In the genomic region with DNA sequence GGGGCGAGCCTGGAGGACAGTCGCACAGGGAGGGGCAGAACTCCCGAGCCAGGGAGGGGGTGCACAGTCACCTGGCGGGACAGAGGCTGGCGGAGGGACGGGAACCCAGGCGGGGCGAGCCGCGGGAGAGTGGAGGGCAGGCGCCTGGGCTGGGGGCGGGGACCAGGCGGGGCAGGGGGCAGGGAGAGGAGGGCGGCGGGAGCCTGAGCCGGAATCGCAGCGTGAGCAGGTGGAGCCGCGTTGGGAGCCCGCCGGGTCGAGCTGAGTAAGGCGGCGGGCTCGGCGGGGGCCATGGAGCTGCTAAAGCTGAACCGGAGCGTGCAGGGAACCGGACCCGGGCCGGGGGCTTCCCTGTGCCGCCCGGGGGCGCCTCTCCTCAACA, we compare ENCODE assay signal across 9 cellular contexts. TPM values are rescaled to one million over a fixed set of nuclear protein-coding genes. Genes with fewer than 3 reads are reported as not detected.
DNase-seq lines count a peak whose midpoint lies in the region; ATAC-seq, FAIRE-seq and TF ChIP-seq lines count a peak whose summit lies in the region.
"Had no signal": no experiment of that assay in that cellular context is flagged by ENCODE, and none has a peak within 500 bp of the region (broad histone marks: within the 10 kb centered on the region; RNA-seq: fewer than 3 reads in every experiment).

A gene (plus strand): TSS at position 201 of the 382 bp plus-strand sequence. CDS start 91 bp downstream, at position 292.

- no peaks in the 10 kb centered on the region for H3K36me3 Mint-ChIP-seq in MCF 10A (ENCODE audit: insufficient read depth, unreplicated experiment)
- no peaks in the 10 kb centered on the region for H3K36me3 Mint-ChIP-seq in activated naive CD8-positive, alpha-beta T cell treated with anti-CD3 and anti-CD28 coated beads, Interleukin-2, amount 50 U/mL, for 24 hours (ENCODE audit: low read depth)
- no peaks in the 10 kb centered on the region for H3K36me3 Mint-ChIP-seq in stimulated activated naive CD8-positive, alpha-beta T cell treated with anti-CD3 and anti-CD28 coated beads, Interleukin-15, Interleukin-2, amounts not matched to agents 100 ng/mL and 50 ng/mL, for 24 hours (ENCODE audit: low read depth)

- intact Hi-C loops in breast epithelium (cut with DNase I; ENCODE audit: low total_unique reads) (no loop called here), MCF 10A (cut with micrococcal nuclease) (no loop called here)

- peak within 1 kb of the TSS; percentile 47 for H3K4me2 ChIP-seq in keratinocyte (ENCODE audit: control insufficient read depth, extremely low read depth, insufficient read depth, low read depth, low read length)

- H3K4me3 ChIP-seq in breast epithelium (peak within 1 kb of the TSS; percentile 28 to 69 (median 49)), keratinocyte (ENCODE audit: control insufficient read depth in 2 of 3, extremely low read depth in 1 of 3, insufficient read depth in 2 of 3, low read depth in 1 of 3, low read length in 3 of 3) (peak within 1 kb of the TSS in 1 of 3 experiments; percentile 17)

- TF ChIP-seq POLR2A in breast epithelium (IDR thresholded peaks at IDR 0.05): no peak
- TF ChIP-seq POLR2A in GM12892 (IDR thresholded peaks at IDR 0.05; ENCODE audit: low read depth, low read length): no peak

- TF ChIP-seq CTCF in breast epithelium (IDR thresholded peaks at IDR 0.05): no peak
- TF ChIP-seq CTCF in MCF 10A (IDR thresholded peaks at IDR 0.05; ENCODE audit: unreplicated experiment): no peak
- TF ChIP-seq CTCF in keratinocyte (optimal IDR thresholded peaks at IDR 0.05 in 1 of 3, IDR thresholded peaks at IDR 0.05 in 1 of 3, conservative IDR thresholded peaks at IDR 0.05 in 1 of 3; ENCODE audit: extremely low read depth in 1 of 3, insufficient read depth in 2 of 3, low read length in 3 of 3): no peak

- CTCF ChIA-PET in MCF 10A (lab: Yijun Ruan, JAX): interaction anchor here (0.9 to 3.8 kb wide), 4 partner anchors 9 to 103 kb away, joined by 4 to 36 read pairs (median 8); no protein-coding TSS in a partner anchor

- FAIRE-seq in keratinocyte (lab: Jason Lieb, UNC) (no peak), GM12892 (lab: Jason Lieb, UNC) (no peak)

- no peaks in the 10 kb centered on the region for H3K79me2 ChIP-seq in keratinocyte (ENCODE audit: control insufficient read depth, insufficient read depth, low read length)

- no peaks in the 10 kb centered on the region for H3K9me1 ChIP-seq in keratinocyte (ENCODE audit: control insufficient read depth, extremely low read depth, insufficient read depth, low read length)

- H3K4me3 Mint-ChIP-seq in MCF 10A (ENCODE audit: unreplicated experiment): no peak within 1 kb of the TSS
- peak within 1 kb of the TSS; percentile 53 for H3K4me3 Mint-ChIP-seq in activated naive CD8-positive, alpha-beta T cell treated with anti-CD3 and anti-CD28 coated beads, Interleukin-2, amount 50 U/mL, for 24 hours
- H3K4me3 Mint-ChIP-seq in stimulated activated naive CD8-positive, alpha-beta T cell treated with anti-CD3 and anti-CD28 coated beads, Interleukin-15, Interleukin-2, amounts not matched to agents 100 ng/mL and 50 ng/mL, for 24 hours: peak within 1 kb of the TSS; percentile 50

- H3K9me3 ChIP-seq in breast epithelium (no peaks in the 10 kb centered on the region), keratinocyte (ENCODE audit: control insufficient read depth, low read depth, low read length) (no peaks in the 10 kb centered on the region)

- POLR2A ChIA-PET in MCF 10A (lab: Yijun Ruan, JAX): no interaction called here

- H2AFZ ChIP-seq in keratinocyte (ENCODE audit: control insufficient read depth, low read length): no peak within 1 kb of the TSS

- peak; percentile 66 for ATAC-seq in activated naive CD8-positive, alpha-beta T cell treated with anti-CD3 and anti-CD28 coated beads, Interleukin-2, amount 50 U/mL, for 24 hours
- no peak for ATAC-seq in GM19397 (IDR thresholded peaks at IDR 0.05; ENCODE audit: unreplicated experiment)

- H4K20me1 ChIP-seq in keratinocyte (ENCODE audit: control insufficient read depth, extremely low read depth, insufficient read depth, low read length): no peaks in the 10 kb centered on the region

- no peaks in the 10 kb centered on the region for H3K4me1 Mint-ChIP-seq in MCF 10A (ENCODE audit: insufficient read depth, unreplicated experiment)
- no peaks in the 10 kb centered on the region for H3K4me1 Mint-ChIP-seq in activated naive CD8-positive, alpha-beta T cell treated with anti-CD3 and anti-CD28 coated beads, Interleukin-2, amount 50 U/mL, for 24 hours
- no peaks in the 10 kb centered on the region for H3K4me1 Mint-ChIP-seq in stimulated activated naive CD8-positive, alpha-beta T cell treated with anti-CD3 and anti-CD28 coated beads, Interleukin-15, Interleukin-2, amounts not matched to agents 100 ng/mL and 50 ng/mL, for 24 hours (ENCODE audit: low read depth)

- H3K27ac ChIP-seq in breast epithelium (no peak within 1 kb of the TSS), keratinocyte (ENCODE audit: control insufficient read depth, insufficient read depth, low read length) (no peak within 1 kb of the TSS)

- H3K27me3 ChIP-seq in breast epithelium: peaks cover 0 to 38% of the 10 kb centered on the region in 2 donors
- H3K27me3 ChIP-seq in keratinocyte (ENCODE audit: control insufficient read depth, extremely low read depth, insufficient read depth, low read length): peaks cover 51% of the 10 kb centered on the region

- no peaks in the 10 kb centered on the region for H3K27me3 Mint-ChIP-seq in MCF 10A (ENCODE audit: insufficient read depth, unreplicated experiment)
- peaks cover 24% of the 10 kb centered on the region for H3K27me3 Mint-ChIP-seq in activated naive CD8-positive, alpha-beta T cell treated with anti-CD3 and anti-CD28 coated beads, Interleukin-2, amount 50 U/mL, for 24 hours
- peaks cover 13% of the 10 kb centered on the region for H3K27me3 Mint-ChIP-seq in stimulated activated naive CD8-positive, alpha-beta T cell treated with anti-CD3 and anti-CD28 coated beads, Interleukin-15, Interleukin-2, amounts not matched to agents 100 ng/mL and 50 ng/mL, for 24 hours

- H3K4me1 ChIP-seq in breast epithelium (peaks cover 0 to 3% of the 10 kb centered on the region in 2 donors), keratinocyte (ENCODE audit: control insufficient read depth, extremely low read depth, insufficient read depth, low read length) (peaks cover 2% of the 10 kb centered on the region)

- BruUV-seq in MCF 10A (replicated peaks; lab: Mats Ljungman, UMichigan): no TSS peak

- no peak within 1 kb of the TSS for H3K27ac Mint-ChIP-seq in MCF 10A (ENCODE audit: low read depth, unreplicated experiment)
- no peak within 1 kb of the TSS for H3K27ac Mint-ChIP-seq in activated naive CD8-positive, alpha-beta T cell treated with anti-CD3 and anti-CD28 coated beads, Interleukin-2, amount 50 U/mL, for 24 hours
- H3K27ac Mint-ChIP-seq in stimulated activated naive CD8-positive, alpha-beta T cell treated with anti-CD3 and anti-CD28 coated beads, Interleukin-15, Interleukin-2, amounts not matched to agents 100 ng/mL and 50 ng/mL, for 24 hours: no peak within 1 kb of the TSS

- dilution Hi-C loops in keratinocyte (cut with MboI; ENCODE audit: extremely low pct_ligation_motif_present, low sequenced_read_pairs): no loop called here

- DNase-seq in breast epithelium (ENCODE audit: low spot score in 2 of 2) (no peak), MCF 10A (ENCODE audit: unreplicated experiment) (no peak), keratinocyte (ENCODE audit: low read depth, low spot score) (no peak), GM12892 (ENCODE audit: insufficient read length) (no peak), GDM1 (lab: John Stamatoyannopoulos, UW) (no peak)
- DNase-seq in activated naive CD8-positive, alpha-beta T cell treated with anti-CD3 and anti-CD28 coated beads, Interleukin-2, amount 50 U/mL, for 24 hours: peak; percentile 22

- no peak within 1 kb of the TSS for H3K9ac ChIP-seq in keratinocyte (ENCODE audit: control insufficient read depth, extremely low read depth, insufficient read depth, low read length)

- no peaks in the 10 kb centered on the region for H3K9me3 Mint-ChIP-seq in MCF 10A (ENCODE audit: unreplicated experiment)
- no peaks in the 10 kb centered on the region for H3K9me3 Mint-ChIP-seq in activated naive CD8-positive, alpha-beta T cell treated with anti-CD3 and anti-CD28 coated beads, Interleukin-2, amount 50 U/mL, for 24 hours
- H3K9me3 Mint-ChIP-seq in stimulated activated naive CD8-positive, alpha-beta T cell treated with anti-CD3 and anti-CD28 coated beads, Interleukin-15, Interleukin-2, amounts not matched to agents 100 ng/mL and 50 ng/mL, for 24 hours: no peaks in the 10 kb centered on the region

- H3K36me3 ChIP-seq in breast epithelium (no peaks in the 10 kb centered on the region), keratinocyte (ENCODE audit: control insufficient read depth in 2 of 2, extremely low read depth in 1 of 2, insufficient read depth in 2 of 2, low read length in 2 of 2) (no peaks in the 10 kb centered on the region)

RNA-seq across cellular contexts. Expression of the gene that starts here (rescaled TPM):
- total RNA-seq in breast epithelium (not detected), MCF 10A (2022) (not detected in 2 replicates)
- polyA plus RNA-seq in keratinocyte: not detected in 3 replicates
- not detected for polyA plus RNA-seq in keratinocyte (2011; ENCODE audit: low read depth)
- 0.03 TPM in 1 of 2 replicates, not detected in the other for polyA plus RNA-seq in keratinocyte (2011; cell fraction: cytosol; rRNA removed)
- not detected in 2 replicates for polyA plus RNA-seq in keratinocyte (2011; cell fraction: nucleus; rRNA removed)
- polyA plus RNA-seq in keratinocyte (2012; ENCODE audit: low replicate concordance): not detected in 2 replicates
- not detected in 3 replicates for polyA minus RNA-seq in keratinocyte
- polyA minus RNA-seq in keratinocyte (2011; cell fraction: cytosol; rRNA and poly(A)+ RNA removed): not detected
- polyA minus RNA-seq in keratinocyte (2011; cell fraction: nucleus; rRNA and poly(A)+ RNA removed): not detected in 2 replicates
- polyA plus RNA-seq in GM12892 (2012; ENCODE audit: missing spikeins): not detected
- total RNA-seq: RPMI7951 had no signal
